Comparison of ENCODE assay signal across 15 cellular contexts in genomic region chr6:79152269-79152737, GRCh38.
DNase-seq lines count a peak whose midpoint lies in the region; ATAC-seq, FAIRE-seq and TF ChIP-seq lines count a peak whose summit lies in the region.
"Had no signal": no experiment of that assay in that cellular context is flagged by ENCODE, and none has a peak within 500 bp of the region (broad histone marks: within the 10 kb centered on the region; RNA-seq: fewer than 3 reads in every experiment).

No MANE protein-coding gene starts in this region.

- no peak overlapping the region for H3K27ac Mint-ChIP-seq in astrocyte (ENCODE audit: unreplicated experiment)
- H3K27ac Mint-ChIP-seq in activated T-helper 2 cell treated with anti-CD3 and anti-CD28 coated beads, Interferon-gamma antibody, Interleukin-2, Interleukin-4, amounts not matched to agents 10 μg/mL and 5 μg/mL and 100 μg/mL, durations not matched to agents 14 hours and 24 hours and 36 hours: no peak overlapping the region
- H3K27ac Mint-ChIP-seq: activated CD4-positive, alpha-beta T cell treated with anti-CD3 and anti-CD28 coated beads, Interleukin-2, amount 10 ng/mL, durations not matched to agents 7 days and 5 days; memory B cell had no signal

- H3K4me3 Mint-ChIP-seq in astrocyte (ENCODE audit: unreplicated experiment): no peak overlapping the region
- H3K4me3 Mint-ChIP-seq in activated T-helper 2 cell treated with anti-CD3 and anti-CD28 coated beads, Interferon-gamma antibody, Interleukin-2, Interleukin-4, amounts not matched to agents 10 μg/mL and 5 μg/mL and 100 μg/mL, durations not matched to agents 14 hours and 24 hours and 36 hours (ENCODE audit: low read depth): no peak overlapping the region
- H3K4me3 Mint-ChIP-seq: activated CD4-positive, alpha-beta T cell treated with anti-CD3 and anti-CD28 coated beads, Interleukin-2, amount 10 ng/mL, durations not matched to agents 7 days and 5 days; memory B cell had no signal

- H3K4me3 ChIP-seq in astrocyte (ENCODE audit: insufficient read depth, low read depth, low read length) (no peak overlapping the region), iPS-15b (ENCODE audit: low read depth, low read length) (peak overlapping the region; percentile 3)
- H3K4me3 ChIP-seq: ascending aorta, GM23248 had no signal

- peak; percentile 67 for DNase-seq in HT-29 (ENCODE audit: low spot score)
- no peak for DNase-seq in astrocyte (ENCODE audit: low read depth)
- DNase-seq in putamen (ENCODE audit: low spot score): peak; percentile 0
- DNase-seq in activated T-helper 2 cell treated with anti-CD3 and anti-CD28 coated beads, Interferon-gamma antibody, Interleukin-2, Interleukin-4, amounts not matched to agents 10 μg/mL and 5 μg/mL and 100 μg/mL, durations not matched to agents 14 hours and 24 hours and 36 hours (ENCODE audit: low spot score): no peak
- DNase-seq: activated CD4-positive, alpha-beta T cell treated with anti-CD3 and anti-CD28 coated beads, Interleukin-2, amount 10 ng/mL, durations not matched to agents 7 days and 5 days; activated CD8-positive, alpha-beta memory T cell treated with anti-CD3 and anti-CD28 coated beads, Interleukin-2, amount 50 U/mL, for 48 hours; activated naive CD4-positive, alpha-beta T cell; GM23248; NCI-H1436 treated with DMSO at 0.1 percent for 48 hours; NCI-H774 had no signal

- intact Hi-C loops in activated T-helper 2 cell treated with anti-CD3 and anti-CD28 coated beads, Interferon-gamma antibody, Interleukin-2, Interleukin-4, amounts not matched to agents 10 μg/mL and 5 μg/mL and 100 μg/mL, durations not matched to agents 14 hours and 24 hours and 36 hours (cut with micrococcal nuclease): no loop called here

- H3K4me1 ChIP-seq in astrocyte (ENCODE audit: insufficient read depth, low read length) (no peaks in the 10 kb centered on the region), iPS-15b (ENCODE audit: control insufficient read depth, insufficient read depth, low read length) (peaks cover 35% of the 10 kb centered on the region)
- H3K4me1 ChIP-seq: ascending aorta had no signal

- no peak for ATAC-seq in GM18861 (IDR thresholded peaks at IDR 0.05; ENCODE audit: unreplicated experiment)
- no peak for ATAC-seq in HG02588 (IDR thresholded peaks at IDR 0.05; ENCODE audit: unreplicated experiment)

- no peaks in the 10 kb centered on the region for H3K27me3 Mint-ChIP-seq in astrocyte (ENCODE audit: low read depth, unreplicated experiment)
- H3K27me3 Mint-ChIP-seq in activated T-helper 2 cell treated with anti-CD3 and anti-CD28 coated beads, Interferon-gamma antibody, Interleukin-2, Interleukin-4, amounts not matched to agents 10 μg/mL and 5 μg/mL and 100 μg/mL, durations not matched to agents 14 hours and 24 hours and 36 hours (ENCODE audit: low read depth): peaks cover 10% of the 10 kb centered on the region
- H3K27me3 Mint-ChIP-seq: memory B cell had no signal

- no peaks in the 10 kb centered on the region for H3K79me2 ChIP-seq in astrocyte (ENCODE audit: insufficient read depth, low read length)

- H3K36me3 ChIP-seq in astrocyte (ENCODE audit: insufficient read depth, low read length) (no peaks in the 10 kb centered on the region), iPS-15b (ENCODE audit: control insufficient read depth, insufficient read depth, low read length) (no peaks in the 10 kb centered on the region)
- H3K36me3 ChIP-seq: ascending aorta had no signal

- H2AFZ ChIP-seq in astrocyte (ENCODE audit: low read depth, low read length): peak overlapping the region; percentile 67
- H2AFZ ChIP-seq: GM23248 had no signal

- no peaks in the 10 kb centered on the region for H3K9me3 ChIP-seq in astrocyte (ENCODE audit: insufficient read depth, low read depth, low read length)
- peaks cover 2% of the 10 kb centered on the region for H3K9me3 ChIP-seq in iPS-15b (ENCODE audit: control insufficient read depth, insufficient read depth, low read length)
- H3K9me3 ChIP-seq: ascending aorta had no signal

- no peak overlapping the region for H3K27ac ChIP-seq in astrocyte (ENCODE audit: low read depth, low read length)
- H3K27ac ChIP-seq: ascending aorta, GM23248 had no signal

- peaks cover 2% of the 10 kb centered on the region for H3K9me3 Mint-ChIP-seq in astrocyte (ENCODE audit: unreplicated experiment)
- H3K9me3 Mint-ChIP-seq in activated T-helper 2 cell treated with anti-CD3 and anti-CD28 coated beads, Interferon-gamma antibody, Interleukin-2, Interleukin-4, amounts not matched to agents 10 μg/mL and 5 μg/mL and 100 μg/mL, durations not matched to agents 14 hours and 24 hours and 36 hours: no peaks in the 10 kb centered on the region
- H3K9me3 Mint-ChIP-seq: activated CD4-positive, alpha-beta T cell treated with anti-CD3 and anti-CD28 coated beads, Interleukin-2, amount 10 ng/mL, durations not matched to agents 7 days and 5 days; memory B cell had no signal

- H3K36me3 Mint-ChIP-seq in astrocyte (ENCODE audit: low read depth, unreplicated experiment): no peaks in the 10 kb centered on the region
- H3K36me3 Mint-ChIP-seq in activated T-helper 2 cell treated with anti-CD3 and anti-CD28 coated beads, Interferon-gamma antibody, Interleukin-2, Interleukin-4, amounts not matched to agents 10 μg/mL and 5 μg/mL and 100 μg/mL, durations not matched to agents 14 hours and 24 hours and 36 hours (ENCODE audit: low read depth): no peaks in the 10 kb centered on the region
- H3K36me3 Mint-ChIP-seq: memory B cell had no signal

- no peaks in the 10 kb centered on the region for H3K4me1 Mint-ChIP-seq in astrocyte (ENCODE audit: low read depth, unreplicated experiment)
- no peaks in the 10 kb centered on the region for H3K4me1 Mint-ChIP-seq in activated T-helper 2 cell treated with anti-CD3 and anti-CD28 coated beads, Interferon-gamma antibody, Interleukin-2, Interleukin-4, amounts not matched to agents 10 μg/mL and 5 μg/mL and 100 μg/mL, durations not matched to agents 14 hours and 24 hours and 36 hours (ENCODE audit: low read depth)
- H3K4me1 Mint-ChIP-seq: activated CD4-positive, alpha-beta T cell treated with anti-CD3 and anti-CD28 coated beads, Interleukin-2, amount 10 ng/mL, durations not matched to agents 7 days and 5 days; memory B cell had no signal

- no peak overlapping the region for H3K9ac ChIP-seq in astrocyte (ENCODE audit: low read length)
- H3K9ac ChIP-seq in iPS-15b (ENCODE audit: low read depth, low read length): no peak overlapping the region
- H3K9ac ChIP-seq: GM23248 had no signal

- H3K4me2 ChIP-seq in astrocyte (ENCODE audit: low read length): no peak overlapping the region

- TF ChIP-seq CTCF in astrocyte (IDR thresholded peaks at IDR 0.05; ENCODE audit: insufficient read depth, low read depth, low read length): no peak

- H3K27me3 ChIP-seq in astrocyte (ENCODE audit: insufficient read depth, low read length): no peaks in the 10 kb centered on the region
- H3K27me3 ChIP-seq in iPS-15b (ENCODE audit: control insufficient read depth, insufficient read depth, low read length): no peaks in the 10 kb centered on the region
- H3K27me3 ChIP-seq: ascending aorta had no signal

- H4K20me1 ChIP-seq in astrocyte (ENCODE audit: insufficient read depth, low read length): no peaks in the 10 kb centered on the region

- no peak for FAIRE-seq in astrocyte (lab: Jason Lieb, UNC)

Comparison
In these comparisons a context has a peak if more than half of its experiments do, and no peak if none do; other contexts are left out.
1. DNase-seq: peak in HT-29 (single experiment) and putamen (single experiment); none in astrocyte (single experiment) and activated T-helper 2 cell treated with anti-CD3 and anti-CD28 coated beads, Interferon-gamma antibody, Interleukin-2, Interleukin-4, amounts not matched to agents 10 μg/mL and 5 μg/mL and 100 μg/mL, durations not matched to agents 14 hours and 24 hours and 36 hours (single experiment).